In genomic region chr6:161103475-161103874, GRCh38 we compare ENCODE assay signal across 18 cellular contexts.
DNase-seq lines count a peak whose midpoint lies in the region; ATAC-seq and TF ChIP-seq lines count a peak whose summit lies in the region.
"Had no signal": no experiment of that assay in that cellular context is flagged by ENCODE, and none has a peak within 500 bp of the region (broad histone marks: within the 10 kb centered on the region; RNA-seq: fewer than 3 reads in every experiment).

No MANE protein-coding gene starts in this region.

- in situ Hi-C loops in brain microvascular endothelial cell (cut with HindIII; ENCODE audit: low pct_ligation_motif_present, low sequenced_read_pairs), result no loop called here

- no peak overlapping the region for H3K4me2 ChIP-seq in osteoblast (ENCODE audit: insufficient read depth, low read length)
- H3K4me2 ChIP-seq: A549 had no signal

- H3K27me3 ChIP-seq in osteoblast (ENCODE audit: insufficient read depth, low read length) (no peaks in the 10 kb centered on the region), brain microvascular endothelial cell (replicated peaks) (no peaks in the 10 kb centered on the region), adrenal gland (no peaks in the 10 kb centered on the region)

- H4K20me1 ChIP-seq in osteoblast (ENCODE audit: insufficient read depth, low read length), result no peaks in the 10 kb centered on the region

- H3K4me1 ChIP-seq in osteoblast (ENCODE audit: insufficient read depth, low read length), result peaks cover 27% of the 10 kb centered on the region
- no peaks in the 10 kb centered on the region for H3K4me1 ChIP-seq in adrenal gland (replicated peaks in 1 of 2)
- H3K4me1 ChIP-seq: A549 had no signal

- H3K4me3 Mint-ChIP-seq in activated naive CD8-positive, alpha-beta T cell treated with anti-CD3 and anti-CD28 coated beads for 36 hours, result no peak overlapping the region
- H3K4me3 Mint-ChIP-seq in activated naive CD8-positive, alpha-beta T cell treated with anti-CD3 and anti-CD28 coated beads, Interleukin-2, amount 50 U/mL, for 24 hours, result no peak overlapping the region
- no peak overlapping the region for H3K4me3 Mint-ChIP-seq in activated T-helper 2 cell treated with anti-CD3 and anti-CD28 coated beads, Interferon-gamma antibody, Interleukin-2, Interleukin-4, amounts not matched to agents 10 μg/mL and 5 μg/mL and 100 μg/mL, durations not matched to agents 14 hours and 24 hours and 36 hours (ENCODE audit: low read depth)
- H3K4me3 Mint-ChIP-seq: CD8-positive, alpha-beta memory T cell had no signal

- no peak for TF ChIP-seq CTCF in osteoblast (IDR thresholded peaks at IDR 0.05; ENCODE audit: extremely low read depth, low read depth, low read length)
- TF ChIP-seq CTCF in brain microvascular endothelial cell (IDR thresholded peaks at IDR 0.05; ENCODE audit: low read depth, low read length, missing control alignments), result no peak
- no peak for TF ChIP-seq CTCF in adrenal gland (IDR thresholded peaks at IDR 0.05)

- H3K9me3 ChIP-seq in osteoblast (ENCODE audit: low read depth, low read length) (no peaks in the 10 kb centered on the region), adrenal gland (replicated peaks in 1 of 3) (no peaks in the 10 kb centered on the region)
- H3K9me3 ChIP-seq: A549 had no signal

- H3K36me3 ChIP-seq in osteoblast (ENCODE audit: insufficient read depth, low read length), result peaks cover 62% of the 10 kb centered on the region
- peaks cover 5% of the 10 kb centered on the region for H3K36me3 ChIP-seq in brain microvascular endothelial cell (replicated peaks)
- H3K36me3 ChIP-seq in adrenal gland (replicated peaks in 1 of 2), result peaks cover 0 to 42% of the 10 kb centered on the region in 2 donors

- H3K36me3 Mint-ChIP-seq in activated naive CD8-positive, alpha-beta T cell treated with anti-CD3 and anti-CD28 coated beads for 36 hours, result peaks cover 22% of the 10 kb centered on the region
- peaks cover 43% of the 10 kb centered on the region for H3K36me3 Mint-ChIP-seq in activated naive CD8-positive, alpha-beta T cell treated with anti-CD3 and anti-CD28 coated beads, Interleukin-2, amount 50 U/mL, for 24 hours (ENCODE audit: low read depth)
- H3K36me3 Mint-ChIP-seq in activated T-helper 2 cell treated with anti-CD3 and anti-CD28 coated beads, Interferon-gamma antibody, Interleukin-2, Interleukin-4, amounts not matched to agents 10 μg/mL and 5 μg/mL and 100 μg/mL, durations not matched to agents 14 hours and 24 hours and 36 hours (ENCODE audit: low read depth), result peaks cover 50% of the 10 kb centered on the region

- no peaks in the 10 kb centered on the region for H3K27me3 Mint-ChIP-seq in activated naive CD8-positive, alpha-beta T cell treated with anti-CD3 and anti-CD28 coated beads for 36 hours
- no peaks in the 10 kb centered on the region for H3K27me3 Mint-ChIP-seq in activated naive CD8-positive, alpha-beta T cell treated with anti-CD3 and anti-CD28 coated beads, Interleukin-2, amount 50 U/mL, for 24 hours
- no peaks in the 10 kb centered on the region for H3K27me3 Mint-ChIP-seq in activated T-helper 2 cell treated with anti-CD3 and anti-CD28 coated beads, Interferon-gamma antibody, Interleukin-2, Interleukin-4, amounts not matched to agents 10 μg/mL and 5 μg/mL and 100 μg/mL, durations not matched to agents 14 hours and 24 hours and 36 hours (ENCODE audit: low read depth)
- H3K27me3 Mint-ChIP-seq: CD8-positive, alpha-beta memory T cell had no signal

- H3K9me3 Mint-ChIP-seq in activated naive CD8-positive, alpha-beta T cell treated with anti-CD3 and anti-CD28 coated beads for 36 hours, result no peaks in the 10 kb centered on the region
- H3K9me3 Mint-ChIP-seq in activated naive CD8-positive, alpha-beta T cell treated with anti-CD3 and anti-CD28 coated beads, Interleukin-2, amount 50 U/mL, for 24 hours, result no peaks in the 10 kb centered on the region
- no peaks in the 10 kb centered on the region for H3K9me3 Mint-ChIP-seq in activated T-helper 2 cell treated with anti-CD3 and anti-CD28 coated beads, Interferon-gamma antibody, Interleukin-2, Interleukin-4, amounts not matched to agents 10 μg/mL and 5 μg/mL and 100 μg/mL, durations not matched to agents 14 hours and 24 hours and 36 hours
- H3K9me3 Mint-ChIP-seq: CD8-positive, alpha-beta memory T cell had no signal

- H2AFZ ChIP-seq in osteoblast (ENCODE audit: low read length), result no peak overlapping the region

- no peak for ATAC-seq in activated naive CD8-positive, alpha-beta T cell treated with anti-CD3 and anti-CD28 coated beads, Interleukin-2, amount 50 U/mL, for 24 hours
- no peak for ATAC-seq in HG02610 (IDR thresholded peaks at IDR 0.05; ENCODE audit: unreplicated experiment)
- ATAC-seq: A549, Right ventricle myocardium inferior had no signal

- H3K4me3 ChIP-seq in osteoblast (ENCODE audit: insufficient read depth, low read length) (no peak overlapping the region), brain microvascular endothelial cell (ENCODE audit: low read depth, low read length) (no peak overlapping the region), adrenal gland (no peak overlapping the region)
- H3K4me3 ChIP-seq: A549 had no signal

- peak overlapping the region; percentile 13 for H3K27ac ChIP-seq in osteoblast (ENCODE audit: low read depth, low read length)
- no peak overlapping the region for H3K27ac ChIP-seq in brain microvascular endothelial cell
- no peak overlapping the region for H3K27ac ChIP-seq in adrenal gland
- H3K27ac ChIP-seq: A549, HL-60 had no signal

- 88 to 97% (median 95%) methylated on average over 4 of the region's 4 CpGs for WGBS in adrenal gland, 4 donors

- H3K79me2 ChIP-seq in osteoblast (ENCODE audit: insufficient read depth, low read length), result no peaks in the 10 kb centered on the region

- TF ChIP-seq POLR2A in adrenal gland (IDR thresholded peaks at IDR 0.05), result no peak

- peaks cover 3% of the 10 kb centered on the region for H3K4me1 Mint-ChIP-seq in activated naive CD8-positive, alpha-beta T cell treated with anti-CD3 and anti-CD28 coated beads for 36 hours
- peaks cover 1% of the 10 kb centered on the region for H3K4me1 Mint-ChIP-seq in activated naive CD8-positive, alpha-beta T cell treated with anti-CD3 and anti-CD28 coated beads, Interleukin-2, amount 50 U/mL, for 24 hours
- peaks cover 11% of the 10 kb centered on the region for H3K4me1 Mint-ChIP-seq in activated T-helper 2 cell treated with anti-CD3 and anti-CD28 coated beads, Interferon-gamma antibody, Interleukin-2, Interleukin-4, amounts not matched to agents 10 μg/mL and 5 μg/mL and 100 μg/mL, durations not matched to agents 14 hours and 24 hours and 36 hours (ENCODE audit: low read depth)
- H3K4me1 Mint-ChIP-seq: CD8-positive, alpha-beta memory T cell had no signal

- no peak for DNase-seq in activated naive CD8-positive, alpha-beta T cell treated with anti-CD3 and anti-CD28 coated beads for 36 hours
- DNase-seq in activated naive CD8-positive, alpha-beta T cell treated with anti-CD3 and anti-CD28 coated beads, Interleukin-2, amount 50 U/mL, for 24 hours, result no peak
- DNase-seq in activated T-helper 2 cell treated with anti-CD3 and anti-CD28 coated beads, Interferon-gamma antibody, Interleukin-2, Interleukin-4, amounts not matched to agents 10 μg/mL and 5 μg/mL and 100 μg/mL, durations not matched to agents 14 hours and 24 hours and 36 hours (ENCODE audit: low spot score), result no peak
- DNase-seq in osteoblast (ENCODE audit: insufficient read length, low spot score, missing footprints) (peak; percentile 18), brain microvascular endothelial cell (no peak), adrenal gland (no peak)
- DNase-seq: CD8-positive, alpha-beta memory T cell; DMS79; IMR-90; NCI-H1417; NCI-H187 treated with DMSO at 0.1 percent for 48 hours; NCI-H2227 treated with DMSO at 0.1 percent for 48 hours; NCI-H510A treated with DMSO at 0.1 percent for 48 hours; NCI-H774 had no signal

- intact Hi-C loops in activated T-helper 2 cell treated with anti-CD3 and anti-CD28 coated beads, Interferon-gamma antibody, Interleukin-2, Interleukin-4, amounts not matched to agents 10 μg/mL and 5 μg/mL and 100 μg/mL, durations not matched to agents 14 hours and 24 hours and 36 hours (cut with micrococcal nuclease), result loop anchor here (5.0 kb wide), 1 partner anchor 269 kb away; no protein-coding TSS in a partner anchor
- intact Hi-C loops in adrenal gland (cut with DNase I), result no loop called here

- H3K27ac Mint-ChIP-seq in activated naive CD8-positive, alpha-beta T cell treated with anti-CD3 and anti-CD28 coated beads for 36 hours, result peak overlapping the region; percentile 30
- H3K27ac Mint-ChIP-seq in activated naive CD8-positive, alpha-beta T cell treated with anti-CD3 and anti-CD28 coated beads, Interleukin-2, amount 50 U/mL, for 24 hours, result no peak overlapping the region
- peak overlapping the region; percentile 34 for H3K27ac Mint-ChIP-seq in activated T-helper 2 cell treated with anti-CD3 and anti-CD28 coated beads, Interferon-gamma antibody, Interleukin-2, Interleukin-4, amounts not matched to agents 10 μg/mL and 5 μg/mL and 100 μg/mL, durations not matched to agents 14 hours and 24 hours and 36 hours
